Comparison of ENCODE assay signal across 22 cellular contexts in genomic region chr3:156491192-156491591, GRCh38.
"Had no signal": no experiment of that assay in that cellular context is flagged by ENCODE, and none has a peak within 500 bp of the region (broad histone marks: within the 10 kb centered on the region; RNA-seq: fewer than 3 reads in every experiment).

No MANE protein-coding gene starts in this region.

- ATAC-seq: left ventricle myocardium superior; natural killer cell treated with Interleukin-12 subunit alpha and Interleukin-12 subunit beta and Interleukin-15 and Interleukin-18, amount 100 ng/mL, for 72 hours; pancreas; right lobe of liver; stimulated activated memory B cell treated with anti-CD40 and anti-IgM and Interleukin-4, amounts not matched to agents 10 μg/mL and 1 μg/mL and 100 μg/mL, for 72 hours; stimulated activated naive CD8-positive, alpha-beta T cell treated with anti-CD3 and anti-CD28 coated beads, Interleukin-15, Interleukin-2, amounts not matched to agents 100 U/mL and 50 U/mL, for 24 hours had no signal

- H3K27ac ChIP-seq: neutrophil, pancreas, right lobe of liver, tibial nerve, upper lobe of left lung had no signal

- H3K4me3 ChIP-seq: coronary artery, lung, pancreas, right lobe of liver, thoracic aorta, tibial nerve, upper lobe of left lung had no signal

- H3K27me3 ChIP-seq: neutrophil, pancreas, right lobe of liver, tibial nerve, upper lobe of left lung had no signal

- H3K36me3 ChIP-seq: neutrophil, pancreas, right lobe of liver, thoracic aorta, tibial nerve, upper lobe of left lung had no signal

- H3K4me1 ChIP-seq: pancreas, right lobe of liver, upper lobe of left lung had no signal

- H3K9me3 ChIP-seq: neutrophil, pancreas, right lobe of liver, thoracic aorta, tibial nerve, upper lobe of left lung had no signal

- FAIRE-seq: endometrium, frontal cortex, keratinocyte, pancreas, urothelium cell line had no signal

- DNase-seq: dermis blood vessel endothelial cell; effector memory CD4-positive, alpha-beta T cell; head of caudate nucleus; left ventricle myocardium superior; naive B cell; pancreas; right lobe of liver; stimulated activated CD4-positive, alpha-beta T cell treated with anti-CD3 and anti-CD28 coated beads, Interleukin-2, amount 100 ng/mL, for 24 hours; stimulated activated CD4-positive, alpha-beta T cell treated with anti-CD3 and anti-CD28 coated beads, Interleukin-4, amount 100 ng/mL, for 4 hours; stimulated activated naive CD8-positive, alpha-beta T cell treated with anti-CD3 and anti-CD28 coated beads, Interleukin-15, Interleukin-2, amounts not matched to agents 100 U/mL and 50 U/mL, for 24 hours; upper lobe of left lung had no signal
